8 cellular contexts compared by ENCODE assay signal in the genomic region with DNA sequence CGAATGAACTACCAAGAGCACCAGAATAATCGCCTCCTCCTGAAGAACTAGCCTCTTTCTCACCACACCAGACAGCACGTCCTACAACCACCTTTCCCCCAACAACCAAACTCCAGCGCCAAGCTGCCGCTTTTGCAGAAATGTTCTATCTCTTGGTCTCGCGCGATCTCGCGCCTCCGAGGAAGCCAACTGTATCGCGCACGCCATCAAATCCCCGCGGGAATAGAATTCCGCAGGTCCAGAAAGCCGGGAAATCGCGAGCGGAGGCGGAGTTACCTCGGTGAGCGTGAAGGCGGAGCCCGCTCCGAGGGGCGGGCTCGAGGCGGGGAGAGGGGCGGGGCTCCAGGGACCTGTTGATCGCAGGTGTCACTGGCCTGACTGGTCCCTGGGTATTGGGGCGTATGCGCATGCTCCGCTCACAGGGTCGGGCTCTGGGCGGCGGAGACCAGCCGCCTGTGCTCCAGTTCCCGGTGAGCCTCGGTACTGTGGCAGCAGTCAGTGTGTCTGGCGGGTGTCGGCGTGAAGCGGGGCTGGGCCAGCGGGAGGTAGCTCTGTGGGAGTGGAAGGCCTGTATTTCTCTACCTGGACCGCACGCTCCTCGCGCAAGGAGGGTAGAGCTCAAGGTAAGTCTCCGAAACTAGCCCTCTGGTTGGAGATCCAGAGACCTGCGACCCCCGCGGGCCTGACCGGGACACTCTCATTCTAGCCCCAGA. TPM values are rescaled to one million over a fixed set of nuclear protein-coding genes. Genes with fewer than 3 reads are reported as not detected.
A peak's percentile ranks its signal among the peaks of the same experiment; 100 is the strongest.
DNase-seq lines count a peak whose midpoint lies in the region; ATAC-seq and TF ChIP-seq lines count a peak whose summit lies in the region.

A gene (plus strand): TSS at position 463 of the 713 bp plus-strand sequence. CDS start 27,047 bp downstream, outside the sequence.

- ATAC-seq in GM18499 (IDR thresholded peaks at IDR 0.05; ENCODE audit: insufficient read depth, unreplicated experiment) (peak; percentile 62), HG02943 (IDR thresholded peaks at IDR 0.05; ENCODE audit: low read depth, unreplicated experiment) (peak; percentile 90), left ventricle myocardium superior (peak; percentile 97), upper lobe of right lung (peak; percentile 98)

- H3K4me1 ChIP-seq in ascending aorta (peaks cover 0 to 4% of the 10 kb centered on the region in 2 donors), upper lobe of right lung (peaks cover 16% of the 10 kb centered on the region)

- peak within 1 kb of the TSS; percentile 98 for H3K27ac Mint-ChIP-seq in progenitor cell of endocrine pancreas

- H3K27ac ChIP-seq in ascending aorta (peak within 1 kb of the TSS; percentile 98), upper lobe of right lung (peak within 1 kb of the TSS; percentile 93)

- H3K4me3 ChIP-seq in ascending aorta (peak within 1 kb of the TSS; percentile 84 to 91), upper lobe of right lung (peak within 1 kb of the TSS; percentile 76)

- intact Hi-C loops in ascending aorta (cut with DNase I), result loop anchor here (1.0 to 10.0 kb wide), 7 partner anchors 24 to 448 kb away; a partner anchor contains a TSS
- intact Hi-C loops in left ventricle myocardium superior (cut with micrococcal nuclease), result no loop called here
- intact Hi-C loops in upper lobe of right lung (cut with DNase I), result no loop called here

- peaks cover 2 to 6% of the 10 kb centered on the region in 2 donors for H3K36me3 ChIP-seq in ascending aorta
- H3K36me3 ChIP-seq in upper lobe of right lung, result peaks cover 6% of the 10 kb centered on the region

- peak within 1 kb of the TSS; percentile 98 for H3K4me3 Mint-ChIP-seq in progenitor cell of endocrine pancreas (ENCODE audit: low read depth)

- H3K36me3 Mint-ChIP-seq in progenitor cell of endocrine pancreas (ENCODE audit: insufficient read depth), result peaks cover 2% of the 10 kb centered on the region

- no peaks in the 10 kb centered on the region for H3K27me3 ChIP-seq in ascending aorta
- H3K27me3 ChIP-seq in upper lobe of right lung, result no peaks in the 10 kb centered on the region

- H3K4me1 Mint-ChIP-seq in progenitor cell of endocrine pancreas (ENCODE audit: low read depth), result peaks cover 13% of the 10 kb centered on the region

- no peaks in the 10 kb centered on the region for H3K9me3 ChIP-seq in ascending aorta
- no peaks in the 10 kb centered on the region for H3K9me3 ChIP-seq in upper lobe of right lung

- TF ChIP-seq CTCF in ascending aorta (IDR thresholded peaks at IDR 0.05), result peak in 1 of 3 experiments; percentile 8
- TF ChIP-seq CTCF in progenitor cell of endocrine pancreas (IDR thresholded peaks at IDR 0.05; ENCODE audit: unreplicated experiment), result no peak
- no peak for TF ChIP-seq CTCF in upper lobe of right lung (IDR thresholded peaks at IDR 0.05)

- H3K27me3 Mint-ChIP-seq in progenitor cell of endocrine pancreas, result no peaks in the 10 kb centered on the region

- H3K9me3 Mint-ChIP-seq in progenitor cell of endocrine pancreas (ENCODE audit: low read depth), result no peaks in the 10 kb centered on the region

- peak; percentile 97 to 98 for DNase-seq in NCI-H1930 (lab: John Stamatoyannopoulos, UW)
- peak; percentile 95 for DNase-seq in T-helper 22 cell (ENCODE audit: low read depth)
- DNase-seq in ascending aorta (ENCODE audit: low spot score in 2 of 2), result peak; percentile 94 to 99
- peak; percentile 98 for DNase-seq in left ventricle myocardium superior
- DNase-seq in progenitor cell of endocrine pancreas (ENCODE audit: low spot score, unreplicated experiment), result peak; percentile 98
- DNase-seq in upper lobe of right lung, result peak; percentile 99

RNA-seq across cellular contexts. Expression of the gene that starts here (rescaled TPM):
- total RNA-seq in ascending aorta, result 75.4 TPM
- 34.6 TPM for total RNA-seq in left ventricle myocardium superior
- total RNA-seq in progenitor cell of endocrine pancreas, result 19.8 and 20.9 TPM in 2 replicates
- total RNA-seq in upper lobe of right lung, result 80.5 TPM

Comparison
In these comparisons a context has a peak if more than half of its experiments do, and no peak if none do; other contexts are left out.
1. Peak in every context shown above with its lines: DNase-seq, ATAC-seq, H3K4me3 ChIP-seq and H3K27ac ChIP-seq.